In the genomic region with DNA sequence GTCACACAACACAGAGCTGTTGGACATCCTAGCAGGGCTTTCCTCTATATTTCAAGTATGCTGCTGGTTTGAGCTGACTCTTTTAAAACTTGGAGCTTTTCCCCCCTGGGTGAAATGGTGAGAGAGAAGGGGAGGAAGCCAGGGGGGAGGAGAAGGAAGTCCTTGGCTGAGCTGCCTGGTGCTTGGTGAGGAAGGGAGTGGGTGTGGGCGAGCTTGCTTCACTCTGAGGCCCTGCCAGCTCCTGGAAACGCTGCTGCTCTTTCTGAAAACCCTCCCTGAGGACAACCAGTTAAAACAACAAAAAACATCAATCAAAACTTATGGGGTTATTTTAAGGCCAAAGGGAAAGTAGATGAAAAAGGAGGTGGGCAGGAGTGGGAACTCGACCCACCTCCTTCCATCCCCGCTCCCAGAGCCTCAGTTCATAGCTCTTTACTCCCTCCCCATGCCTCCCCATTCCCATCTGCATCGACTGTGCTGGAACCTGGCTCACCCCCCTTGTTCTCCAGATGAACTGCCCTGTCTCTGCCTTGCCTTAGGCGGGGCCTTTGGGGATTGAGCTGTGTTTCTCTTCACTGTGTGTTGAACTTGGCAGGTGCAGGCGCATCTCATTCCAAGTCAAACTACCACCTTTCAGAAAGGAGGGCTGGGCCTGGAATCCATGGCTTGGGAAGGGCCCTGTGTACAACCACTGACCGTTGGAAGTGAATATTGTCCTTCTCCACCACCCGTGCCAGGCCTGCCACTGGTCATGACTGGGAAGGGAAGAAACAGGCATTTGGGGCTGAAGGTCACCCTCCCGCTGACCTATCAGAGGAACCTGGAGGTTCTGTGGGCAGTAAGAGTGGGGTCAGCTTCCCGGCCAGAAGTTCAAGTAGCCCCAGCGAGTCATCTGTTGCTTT, we compare ENCODE assay signal across 12 cellular contexts.
A peak's percentile ranks its signal among the peaks of the same experiment; 100 is the strongest.
DNase-seq lines count a peak whose midpoint lies in the region; TF ChIP-seq lines count a peak whose summit lies in the region.
"Had no signal": no experiment of that assay in that cellular context is flagged by ENCODE, and none has a peak within 500 bp of the region (broad histone marks: within the 10 kb centered on the region; RNA-seq: fewer than 3 reads in every experiment).

No MANE protein-coding gene starts in this region.

- H3K27me3 ChIP-seq in esophagus muscularis mucosa (no peaks in the 10 kb centered on the region), testis (no peaks in the 10 kb centered on the region)

- DNase-seq in NCI-H2196 treated with DMSO at 0.1 percent for 48 hours (lab: John Stamatoyannopoulos, UW; ENCODE audit: unreplicated experiment) (peak; percentile 18), esophagus muscularis mucosa (ENCODE audit: extremely low spot score) (no peak), mesothelial cell of epicardium (ENCODE audit: low spot score in 2 of 2, unreplicated experiment in 2 of 2) (peak in 1 of 2 experiments; percentile 53), testis (peak; percentile 70), NAMALWA (ENCODE audit: low spot score) (no peak), NCI-H1694 (lab: John Stamatoyannopoulos, UW) (no peak), HK-2 (ENCODE audit: unreplicated experiment) (no peak)
- no peak for DNase-seq in NK-92 treated with Interleukin-12 subunit alpha and Interleukin-12 subunit beta, amount 100 ng/mL, for 24 hours (lab: John Stamatoyannopoulos, UW)
- DNase-seq: DND-41, NCI-H1930, SHP77 had no signal

- peaks cover 4% of the 10 kb centered on the region for H3K9me3 Mint-ChIP-seq in mesothelial cell of epicardium

- TF ChIP-seq CTCF in esophagus muscularis mucosa (IDR thresholded peaks at IDR 0.05) (no peak), mesothelial cell of epicardium (IDR thresholded peaks at IDR 0.05; ENCODE audit: unreplicated experiment) (no peak), testis (IDR thresholded peaks at IDR 0.05) (no peak)

- H3K27ac Mint-ChIP-seq in mesothelial cell of epicardium = peak overlapping the region; percentile 90
- H3K27ac Mint-ChIP-seq: natural killer cell treated with Interleukin-12 subunit alpha and Interleukin-12 subunit beta and Interleukin-15 and Interleukin-18, amount 100 ng/mL, for 72 hours had no signal

- no peaks in the 10 kb centered on the region for H3K27me3 Mint-ChIP-seq in mesothelial cell of epicardium (ENCODE audit: low read depth)

- H3K4me3 Mint-ChIP-seq in mesothelial cell of epicardium = peak overlapping the region; percentile 26
- H3K4me3 Mint-ChIP-seq: natural killer cell treated with Interleukin-12 subunit alpha and Interleukin-12 subunit beta and Interleukin-15 and Interleukin-18, amount 100 ng/mL, for 72 hours had no signal

- H3K36me3 ChIP-seq in esophagus muscularis mucosa (no peaks in the 10 kb centered on the region), testis (ENCODE audit: low read depth, missing control alignments) (no peaks in the 10 kb centered on the region)

- intact Hi-C loops in esophagus muscularis mucosa (cut with DNase I) (no loop called here), testis (cut with DNase I; ENCODE audit: low total_unique reads) (no loop called here)

- H3K4me3 ChIP-seq in esophagus muscularis mucosa = no peak overlapping the region
- no peak overlapping the region for H3K4me3 ChIP-seq in testis

- WGBS in esophagus muscularis mucosa = 43% methylated on average over 10 of the region's 12 CpGs
- WGBS in testis, 2 donors = 50 to 51% methylated on average over 11 to 12 of the region's 12 CpGs

- TF ChIP-seq POLR2A in esophagus muscularis mucosa (IDR thresholded peaks at IDR 0.05; ENCODE audit: low read depth) (no peak), testis (IDR thresholded peaks at IDR 0.05) (no peak)

- H3K4me1 ChIP-seq in esophagus muscularis mucosa (peaks cover 43 to 51% (median 48%) of the 10 kb centered on the region in 4 donors), testis (peaks cover 23% of the 10 kb centered on the region)

- TF ChIP-seq EP300 in esophagus muscularis mucosa (IDR thresholded peaks at IDR 0.05) = no peak

- no peaks in the 10 kb centered on the region for H3K36me3 Mint-ChIP-seq in mesothelial cell of epicardium
- H3K36me3 Mint-ChIP-seq: natural killer cell treated with Interleukin-12 subunit alpha and Interleukin-12 subunit beta and Interleukin-15 and Interleukin-18, amount 100 ng/mL, for 72 hours had no signal

- peaks cover 49% of the 10 kb centered on the region for H3K4me1 Mint-ChIP-seq in mesothelial cell of epicardium

- peak overlapping the region; percentile 50 to 76 (median 58) for H3K27ac ChIP-seq in esophagus muscularis mucosa (replicated peaks in 1 of 4)
- H3K27ac ChIP-seq in testis = peak overlapping the region in 1 of 2 donors; percentile 1

- H3K9me3 ChIP-seq in esophagus muscularis mucosa (no peaks in the 10 kb centered on the region), testis (no peaks in the 10 kb centered on the region)

Comparison
In these comparisons a context has a peak if more than half of its experiments do, and no peak if none do; other contexts are left out.
1. DNase-seq: peak in NCI-H2196 treated with DMSO at 0.1 percent for 48 hours (single experiment) and testis (single experiment); none in esophagus muscularis mucosa (single experiment), NAMALWA (single experiment), NK-92 treated with Interleukin-12 subunit alpha and Interleukin-12 subunit beta, amount 100 ng/mL, for 24 hours (single experiment), NCI-H1694 (single experiment) and HK-2 (single experiment).